In the genomic region with DNA sequence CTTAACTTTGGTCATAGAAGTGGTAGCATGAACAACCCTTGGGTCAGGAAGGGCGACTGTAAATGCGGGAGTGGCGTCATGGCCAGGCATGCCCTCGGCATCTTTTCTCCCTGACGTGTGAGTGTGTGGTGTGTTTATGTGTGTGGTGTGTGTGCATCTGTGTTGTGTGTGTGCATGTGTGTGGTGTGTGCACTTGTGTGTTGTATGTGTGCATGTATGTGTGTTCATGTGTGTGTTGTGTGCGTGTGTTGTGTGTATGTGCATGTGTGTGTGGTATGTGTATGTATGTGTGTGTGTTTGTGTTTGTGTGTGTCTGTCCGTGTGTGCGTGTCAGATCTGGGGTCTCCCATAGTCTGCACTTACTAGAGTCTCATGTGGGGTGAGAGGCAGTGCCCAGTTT, we compare ENCODE assay signal across 7 cellular contexts.
DNase-seq lines count a peak whose midpoint lies in the region; ATAC-seq, FAIRE-seq and TF ChIP-seq lines count a peak whose summit lies in the region.
"Not testable (repeated sequence)": the region's sequence is repeated elsewhere in the genome, so short reads cannot be mapped to it uniquely, and the experiment has no call there.

No MANE protein-coding gene starts in this region.

- not testable (repeated sequence) for H3K9me3 ChIP-seq in CD4-positive, alpha-beta T cell (ENCODE audit: control insufficient read depth, low read length); HUES48 (ENCODE audit: control insufficient read depth, insufficient read depth, low read length); T-helper 17 cell (ENCODE audit: control insufficient read depth, low read length, poor library complexity, severe bottlenecking); K562 (replicated peaks; ENCODE audit: control insufficient read depth, insufficient read depth, low read depth, low read length); iPS-20b (ENCODE audit: insufficient read depth, low read depth, low read length); psoas muscle

- not testable (repeated sequence) for H3K9ac ChIP-seq in HUES48 (ENCODE audit: low read depth, low read length); K562 (ENCODE audit: insufficient read depth in 1 of 2, low read depth in 2 of 2, low read length in 2 of 2)
- peak overlapping the region; percentile 42; the same call in 1 of the 2 replicates for H3K9ac ChIP-seq in iPS-20b (ENCODE audit: low read depth, low read length)

- H3K27me3 Mint-ChIP-seq in CD4-positive, alpha-beta T cell; T-helper 17 cell; nephron progenitor cell (ENCODE audit: low read depth, poor library complexity): not testable (repeated sequence)

- H3K4me1 Mint-ChIP-seq in CD4-positive, alpha-beta T cell (ENCODE audit: low read depth): peaks cover 38% of the 10 kb centered on the region
- H3K4me1 Mint-ChIP-seq in T-helper 17 cell: peaks cover 26% of the 10 kb centered on the region
- peaks cover 60% of the 10 kb centered on the region for H3K4me1 Mint-ChIP-seq in nephron progenitor cell

- not testable (repeated sequence) for TF ChIP-seq POLR2A in K562 (conservative IDR thresholded peaks at IDR 0.05)

- H3K27me3 ChIP-seq in CD4-positive, alpha-beta T cell (ENCODE audit: control insufficient read depth, insufficient read depth, low read length); HUES48 (ENCODE audit: control insufficient read depth, insufficient read depth, low read length); K562 (ENCODE audit: control insufficient read depth in 2 of 2, insufficient read depth in 2 of 2, low read length in 2 of 2); iPS-20b (ENCODE audit: insufficient read depth, low read length); psoas muscle (ENCODE audit: insufficient read depth in 3 of 3, low read length in 2 of 3): not testable (repeated sequence)

- WGBS in K562 (ENCODE audit: insufficient coverage, low coverage, missing lambda C conversion rate): 79% methylated on average over 6 of the region's 8 CpGs
- 81 to 95% (median 86%) methylated on average over 8 of the region's 8 CpGs for WGBS in psoas muscle, 3 donors

- not testable (repeated sequence) for H3K79me2 ChIP-seq in K562 (ENCODE audit: control insufficient read depth, insufficient read depth, low read length)

- not testable (repeated sequence) for TF ChIP-seq CTCF in CD4-positive, alpha-beta T cell (IDR thresholded peaks at IDR 0.05); K562 (IDR thresholded peaks at IDR 0.05 in 2 of 3, conservative IDR thresholded peaks at IDR 0.05 in 1 of 3; ENCODE audit: insufficient read depth in 2 of 3, low read depth in 1 of 3, low read length in 3 of 3); nephron progenitor cell (IDR thresholded peaks at IDR 0.05); psoas muscle (IDR thresholded peaks at IDR 0.05)

- peak overlapping the region; percentile 10 for H3K27ac Mint-ChIP-seq in CD4-positive, alpha-beta T cell
- H3K27ac Mint-ChIP-seq in T-helper 17 cell: peak overlapping the region; percentile 34
- H3K27ac Mint-ChIP-seq in nephron progenitor cell: peak overlapping the region; percentile 30

- not testable (repeated sequence) for H3K36me3 ChIP-seq in HUES48 (ENCODE audit: control insufficient read depth, insufficient read depth, low read length); K562 (ENCODE audit: control insufficient read depth, insufficient read depth, low read length); iPS-20b (ENCODE audit: insufficient read depth, low read depth, low read length); psoas muscle (ENCODE audit: insufficient read depth in 1 of 2, low read depth in 1 of 2)

- not testable (repeated sequence) for H4K20me1 ChIP-seq in K562 (replicated peaks; ENCODE audit: control insufficient read depth, insufficient read depth, low read length)

- H3K36me3 Mint-ChIP-seq in CD4-positive, alpha-beta T cell (ENCODE audit: low read depth): peaks cover 29% of the 10 kb centered on the region
- not testable (repeated sequence) for H3K36me3 Mint-ChIP-seq in T-helper 17 cell (ENCODE audit: low read depth)
- H3K36me3 Mint-ChIP-seq in nephron progenitor cell (ENCODE audit: low read depth): peaks cover 16% of the 10 kb centered on the region

- DNase-seq in CD4-positive, alpha-beta T cell; T-helper 17 cell; K562 (ENCODE audit: extremely low read depth in 1 of 4, low spot score in 3 of 4); nephron progenitor cell; psoas muscle: not testable (repeated sequence)

- not testable (repeated sequence) for ATAC-seq in CD4-positive, alpha-beta T cell (ENCODE audit: poor library complexity); T-helper 17 cell; K562
- peak in 2 of 4 donors; percentile 29 to 44 for ATAC-seq in psoas muscle

- POLR2A ChIA-PET in CD4-positive, alpha-beta T cell (lab: Charles Lee); K562 (lab: Yijun Ruan, JAX): not testable (repeated sequence)

- intact Hi-C loops in CD4-positive, alpha-beta T cell (cut with DNase I, micrococcal nuclease); K562 (cut with micrococcal nuclease); psoas muscle (cut with DNase I): not testable (repeated sequence)

- H3K27ac ChIP-seq in CD4-positive, alpha-beta T cell (ENCODE audit: low read depth, low read length); K562 (ENCODE audit: extremely low read depth, low read depth, low read length); iPS-20b (ENCODE audit: low read length): not testable (repeated sequence)
- H3K27ac ChIP-seq in HUES48 (ENCODE audit: low read depth, low read length): peak overlapping the region; percentile 33
- peak overlapping the region; percentile 58 for H3K27ac ChIP-seq in psoas muscle

- H3K4me1 ChIP-seq in HUES48 (ENCODE audit: control insufficient read depth, insufficient read depth, low read length) (peaks cover 25% of the 10 kb centered on the region), K562 (replicated peaks in 1 of 2; ENCODE audit: control insufficient read depth in 2 of 2, insufficient read depth in 2 of 2, low read length in 2 of 2) (peaks cover 0 to 11% of the 10 kb centered on the region in 2 experiments; a peak in 3 of 5 replicates), iPS-20b (ENCODE audit: insufficient read depth, low read length) (peaks cover 22% of the 10 kb centered on the region), psoas muscle (peaks cover 11% of the 10 kb centered on the region)

- CTCF ChIA-PET in CD4-positive, alpha-beta T cell (lab: Charles Lee); K562 (lab: Yijun Ruan, JAX; ENCODE audit: low intra/inter-chr PET ratio): not testable (repeated sequence)

- not testable (repeated sequence) for H3K9me3 Mint-ChIP-seq in CD4-positive, alpha-beta T cell
- peaks cover 11% of the 10 kb centered on the region for H3K9me3 Mint-ChIP-seq in nephron progenitor cell

- H3K9me1 ChIP-seq in K562 (ENCODE audit: control insufficient read depth, insufficient read depth, low read length): not testable (repeated sequence)

- not testable (repeated sequence) for H3K4me2 ChIP-seq in K562 (ENCODE audit: insufficient read depth, low read length)

- not testable (repeated sequence) for H2AFZ ChIP-seq in K562 (ENCODE audit: low read depth, low read length)

- not testable (repeated sequence) for H3K4me3 ChIP-seq in HUES48 (ENCODE audit: low read depth, low read length); K562; iPS-20b (ENCODE audit: low read length); psoas muscle

- BruUV-seq in K562 (replicated peaks; lab: Mats Ljungman, UMichigan): not testable (repeated sequence)

- TF ChIP-seq RAD21 in K562 (CRISPR knock-in tag; conservative IDR thresholded peaks at IDR 0.05 in 1 of 2, IDR thresholded peaks at IDR 0.05 in 1 of 2): not testable (repeated sequence)

- not testable (repeated sequence) for TF ChIP-seq EP300 in K562 (IDR thresholded peaks at IDR 0.05; ENCODE audit: low read length)

- in situ Hi-C loops in K562 (cut with MboI): not testable (repeated sequence)

- not testable (repeated sequence) for H3K4me3 Mint-ChIP-seq in CD4-positive, alpha-beta T cell; T-helper 17 cell
- H3K4me3 Mint-ChIP-seq in nephron progenitor cell: peak overlapping the region; percentile 1

- FAIRE-seq in K562 (lab: Jason Lieb, UNC): peak; percentile 19

TF ChIP-seq in K562, 482 proteins besides CTCF, POLR2A, EP300 and RAD21 (continues in another document):
- TF ChIP-seq HDAC1 (IDR thresholded peaks at IDR 0.05) (0 out of 4 replicates have a peak, but pooled peaks of 1 of the 2 experiments have one; percentile 40), SMARCA5 (IDR thresholded peaks at IDR 0.05) (0 out of 2 replicates have a peak, but pooled peaks have one; percentile 43), YBX1 (IDR thresholded peaks at IDR 0.05) (0 out of 2 replicates have a peak, but pooled peaks have one; percentile 48)
